Comparison of ENCODE assay signal across 1 cellular context in the genomic region with DNA sequence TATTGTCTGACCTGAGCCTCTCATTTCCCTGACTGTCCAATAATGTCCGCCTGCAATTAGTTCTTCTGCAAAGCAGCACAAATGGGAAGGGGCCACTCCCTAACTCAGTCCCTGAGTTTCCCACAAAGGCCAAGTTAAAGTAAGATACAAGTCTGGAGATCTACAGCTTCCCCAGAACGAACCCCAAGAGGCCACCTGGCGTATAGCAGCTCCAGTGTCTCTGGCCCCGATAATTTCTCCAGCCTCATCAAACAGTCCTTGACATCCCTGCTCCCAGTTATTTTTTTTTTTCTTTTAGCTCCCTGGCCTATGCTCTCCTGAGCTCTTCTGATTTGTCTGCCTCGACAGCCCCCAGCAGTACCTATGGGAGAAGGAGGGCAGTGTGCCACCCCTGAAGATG.
TF ChIP-seq lines count a peak whose summit lies in the region.

No MANE protein-coding gene starts in this region.

TF ChIP-seq in H1, 55 proteins besides CTCF, POLR2A, EP300 and RAD21 (continued from another document):
- TF ChIP-seq JUN (IDR thresholded peaks at IDR 0.05; ENCODE audit: low read depth, low read length) (no peak), CBX5 (IDR thresholded peaks at IDR 0.05; ENCODE audit: low read depth, low read length) (no peak), SP2 (IDR thresholded peaks at IDR 0.05; ENCODE audit: low read length) (no peak), E2F6 (IDR thresholded peaks at IDR 0.05) (no peak), EGR1 (IDR thresholded peaks at IDR 0.05; ENCODE audit: borderline replicate concordance, low read depth, low read length) (no peak), CHD7 (IDR thresholded peaks at IDR 0.05; ENCODE audit: insufficient replicate concordance, low read length) (no peak), HDAC2 (IDR thresholded peaks at IDR 0.05; ENCODE audit: borderline replicate concordance in 1 of 2, low read depth in 2 of 2, low read length in 2 of 2) (no peak), RFX5 (IDR thresholded peaks at IDR 0.05; ENCODE audit: borderline replicate concordance, low read depth, low read length) (no peak), KDM1A (IDR thresholded peaks at IDR 0.05; ENCODE audit: borderline replicate concordance, low read length) (no peak), TAF7 (optimal IDR thresholded peaks at IDR 0.05; ENCODE audit: borderline replicate concordance, low read depth, low read length) (no peak), BACH1 (IDR thresholded peaks at IDR 0.05; ENCODE audit: low read length) (no peak), SIRT6 (IDR thresholded peaks at IDR 0.05; ENCODE audit: low read length) (no peak), NRF1 (IDR thresholded peaks at IDR 0.05; ENCODE audit: low read depth, low read length) (no peak), SRF (IDR thresholded peaks at IDR 0.05; ENCODE audit: low read depth, low read length) (no peak), MAFK (IDR thresholded peaks at IDR 0.05; ENCODE audit: low read depth, low read length) (no peak), CTBP2 (IDR thresholded peaks at IDR 0.05; ENCODE audit: borderline replicate concordance, insufficient read depth, insufficient read length, low read length) (no peak), RNF2 (IDR thresholded peaks at IDR 0.05; ENCODE audit: borderline replicate concordance, low read depth, low read length, missing control alignments, poor library complexity, severe bottlenecking) (no peak)
- TF ChIP-seq, protein P1, sequence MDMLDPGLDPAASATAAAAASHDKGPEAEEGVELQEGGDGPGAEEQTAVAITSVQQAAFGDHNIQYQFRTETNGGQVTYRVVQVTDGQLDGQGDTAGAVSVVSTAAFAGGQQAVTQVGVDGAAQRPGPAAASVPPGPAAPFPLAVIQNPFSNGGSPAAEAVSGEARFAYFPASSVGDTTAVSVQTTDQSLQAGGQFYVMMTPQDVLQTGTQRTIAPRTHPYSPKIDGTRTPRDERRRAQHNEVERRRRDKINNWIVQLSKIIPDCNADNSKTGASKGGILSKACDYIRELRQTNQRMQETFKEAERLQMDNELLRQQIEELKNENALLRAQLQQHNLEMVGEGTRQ (IDR thresholded peaks at IDR 0.05; ENCODE audit: low read length), result no peak
